Comparison of ENCODE assay signal across 6 cellular contexts in the genomic region with DNA sequence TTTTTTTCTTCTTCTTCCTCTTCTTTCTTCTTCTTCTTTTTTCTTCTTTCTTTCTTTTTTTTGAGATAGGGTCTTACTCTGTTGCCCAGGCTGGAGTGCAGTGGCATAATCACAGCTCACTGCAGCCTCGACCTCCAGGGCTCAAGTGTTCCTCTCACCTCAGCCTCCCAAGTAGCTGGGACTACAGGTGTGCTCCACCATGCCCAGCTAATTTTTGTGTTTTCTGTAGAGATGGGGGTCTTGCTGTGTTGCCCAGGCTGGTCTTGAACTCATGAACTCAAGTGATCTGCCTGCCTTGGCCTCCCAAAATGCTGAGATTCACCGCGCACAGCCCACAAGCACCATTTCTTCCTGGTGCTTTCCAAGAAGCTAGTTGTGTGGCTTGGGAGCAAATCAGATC.
DNase-seq lines count a peak whose midpoint lies in the region; ATAC-seq and TF ChIP-seq lines count a peak whose summit lies in the region.
"Not testable (repeated sequence)": the region's sequence is repeated elsewhere in the genome, so short reads cannot be mapped to it uniquely, and the experiment has no call there.

No MANE protein-coding gene starts in this region.

- not testable (repeated sequence) for H3K9ac ChIP-seq in endodermal cell (ENCODE audit: extremely low read depth, low read length, poor library complexity, severe bottlenecking)

- H3K9me3 ChIP-seq in endodermal cell (ENCODE audit: control insufficient read depth, low read length): not testable (repeated sequence)

- not testable (repeated sequence) for H3K9me3 Mint-ChIP-seq in WTC11, endodermal cell

- not testable (repeated sequence) for H3K27ac ChIP-seq in endodermal cell (ENCODE audit: low read depth, low read length)

- not testable (repeated sequence) for TF ChIP-seq CTCF in WTC11 (IDR thresholded peaks at IDR 0.05); endodermal cell (conservative IDR thresholded peaks at IDR 0.05)

- not testable (repeated sequence) for H3K36me3 Mint-ChIP-seq in WTC11
- H3K36me3 Mint-ChIP-seq in endodermal cell (ENCODE audit: low read depth): peaks cover 17% of the 10 kb centered on the region

- not testable (repeated sequence) for H3K4me1 ChIP-seq in endodermal cell (ENCODE audit: control insufficient read depth, insufficient read depth, low read length)

- H3K27me3 ChIP-seq in endodermal cell (ENCODE audit: control insufficient read depth, insufficient read depth, low read length, poor library complexity, severe bottlenecking): not testable (repeated sequence)

- H3K4me1 Mint-ChIP-seq in WTC11, endodermal cell: not testable (repeated sequence)

- not testable (repeated sequence) for H3K27me3 Mint-ChIP-seq in WTC11 (ENCODE audit: low read depth); endodermal cell (ENCODE audit: insufficient read depth)

- CTCF ChIA-PET in WTC11 (lab: Charles Lee): not testable (repeated sequence)

- not testable (repeated sequence) for H3K4me3 Mint-ChIP-seq in WTC11, endodermal cell

- POLR2A ChIA-PET in WTC11 (lab: Charles Lee): not testable (repeated sequence)

- peaks cover 19% of the 10 kb centered on the region for H3K36me3 ChIP-seq in endodermal cell (ENCODE audit: control insufficient read depth, insufficient read depth, low read length)

- H3K27ac Mint-ChIP-seq in WTC11, endodermal cell: not testable (repeated sequence)

- not testable (repeated sequence) for H3K4me3 ChIP-seq in endodermal cell (ENCODE audit: low read length)

- WGBS in endodermal cell (ENCODE audit: insufficient coverage in 1 of 2, insufficient read length in 1 of 2), 2 experiments: 92 to 100% methylated on average over 3 of the region's 3 CpGs

- not testable (repeated sequence) for ATAC-seq in WTC11

- intact Hi-C loops in posterior vena cava (cut with DNase I): loop anchor here in 1 of 2 donors (10.0 kb wide), 1 partner anchor 112 kb away; no protein-coding TSS in a partner anchor

- not testable (repeated sequence) for DNase-seq in WTC11 (ENCODE audit: low spot score)
- DNase-seq in activated CD8-positive, alpha-beta memory T cell treated with anti-CD3 and anti-CD28 coated beads, Interleukin-2, amount 50 U/mL, for 48 hours: peak; percentile 26
- DNase-seq in endodermal cell (peak; percentile 26), mesenteric fat pad (ENCODE audit: low spot score) (peak; percentile 24), posterior vena cava (ENCODE audit: low spot score) (peak; percentile 5)
- DNase-seq in stimulated activated CD8-positive, alpha-beta memory T cell treated with anti-CD3 and anti-CD28 coated beads, Interleukin-4, amount 100 ng/mL, for 48 hours: peak; percentile 3

TF ChIP-seq in WTC11, 78 proteins besides CTCF, POLR2A, EP300 and RAD21:
- peak; percentile 61; the same call in 1 of the 2 replicates for TF ChIP-seq ZNF121 (CRISPR knock-in tag; IDR thresholded peaks at IDR 0.05)
